8 cellular contexts compared by ENCODE assay signal in the genomic region with DNA sequence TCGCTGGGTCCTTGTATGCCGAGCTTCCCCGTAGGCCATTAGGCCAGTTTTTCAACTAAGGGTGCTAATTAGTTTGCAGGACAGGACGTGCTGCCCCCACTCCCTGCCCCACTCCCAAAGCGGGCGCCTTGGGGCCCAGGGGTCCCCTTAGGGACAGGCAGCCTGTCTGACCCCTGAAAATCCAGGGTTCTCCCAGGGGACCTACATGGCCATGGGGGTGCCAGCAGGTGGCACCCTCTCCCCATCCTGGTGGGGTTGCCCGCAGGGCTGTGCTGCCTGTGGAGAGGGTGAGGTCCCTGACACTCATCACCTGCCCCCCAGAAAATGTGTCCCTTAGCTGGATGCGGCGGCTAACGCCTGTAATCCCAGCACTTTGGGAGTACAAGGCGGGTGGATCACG. TPM values are rescaled to one million over a fixed set of nuclear protein-coding genes. Genes with fewer than 3 reads are reported as not detected.
DNase-seq lines count a peak whose midpoint lies in the region; ATAC-seq and TF ChIP-seq lines count a peak whose summit lies in the region.

No MANE protein-coding gene starts in this region.

- TF ChIP-seq CTCF in OCI-LY7 (conservative IDR thresholded peaks at IDR 0.05; ENCODE audit: low read length) = peak; percentile 67
- TF ChIP-seq CTCF in adrenal gland (IDR thresholded peaks at IDR 0.05) = peak; percentile 35 to 75 (median 67)

- H3K9me2 ChIP-seq in OCI-LY7 (ENCODE audit: insufficient read depth, low read length) = no peaks in the 10 kb centered on the region

- no peak overlapping the region for H3K4me2 ChIP-seq in OCI-LY7 (ENCODE audit: low read length)

- WGBS in adrenal gland, 4 donors = 53 to 69% (median 57%) methylated on average over 7 to 12 of the region's 12 CpGs

- intact Hi-C loops in OCI-LY7 (cut with micrococcal nuclease; ENCODE audit: unreplicated experiment) = loop anchor here (1.0 kb wide), 1 partner anchor 88 kb away; the partner anchor contains the start of gene SNAPC4
- intact Hi-C loops in adrenal gland (cut with DNase I) = loop anchor here in 1 of 2 donors (2.0 kb wide), 1 partner anchor 88 kb away; the partner anchor contains the start of gene SNAPC4

- no peak overlapping the region for H2AFZ ChIP-seq in OCI-LY7 (ENCODE audit: low read length)

- H4K20me1 ChIP-seq in OCI-LY7 (ENCODE audit: insufficient read depth, low read length) = no peaks in the 10 kb centered on the region

- H3K4me3 ChIP-seq in OCI-LY7 (ENCODE audit: low read depth, low read length, poor library complexity, severe bottlenecking) (no peak overlapping the region), adrenal gland (no peak overlapping the region)

- no TSS peak for BruUV-seq in OCI-LY7 (replicated peaks; lab: Mats Ljungman, UMichigan)

- POLR2A ChIA-PET in OCI-LY7 (lab: Charles Lee) = no interaction called here

- H3K9me3 ChIP-seq in OCI-LY7 (ENCODE audit: low read length) = peaks cover 23% of the 10 kb centered on the region
- no peaks in the 10 kb centered on the region for H3K9me3 ChIP-seq in adrenal gland (replicated peaks in 1 of 3)

- no peak for TF ChIP-seq POLR2A in adrenal gland (IDR thresholded peaks at IDR 0.05)

- DNase-seq in NCI-H82 (lab: John Stamatoyannopoulos, UW) (peak; percentile 57), NCI-H82 treated with DMSO at 0.1 percent for 48 hours (lab: John Stamatoyannopoulos, UW; ENCODE audit: unreplicated experiment) (no peak), OCI-LY7 (ENCODE audit: low spot score) (peak; percentile 45), adrenal gland (peak in 6 of 7 donors; percentile 44 to 71 (median 56)), hypothalamus (lab: John Stamatoyannopoulos, UW) (peak in 26 of 51 donors; percentile 2 to 65 (median 32))
- peak in 2 of 3 experiments; percentile 22 to 35 for DNase-seq in stimulated activated CD4-positive, alpha-beta T cell treated with anti-CD3 and anti-CD28 coated beads, TNF-alpha, amount 100 ng/mL, for 4 hours (ENCODE audit: low read depth in 3 of 3)

- H3K27ac ChIP-seq in OCI-LY7 (ENCODE audit: low read depth, low read length, poor library complexity, severe bottlenecking) = no peak overlapping the region
- no peak overlapping the region for H3K27ac ChIP-seq in adrenal gland

- H3K4me1 ChIP-seq in OCI-LY7 (ENCODE audit: insufficient read depth, low read length, poor library complexity, severe bottlenecking) (no peaks in the 10 kb centered on the region), adrenal gland (replicated peaks in 1 of 2) (peaks cover 7% of the 10 kb centered on the region in 2 donors)

- no peaks in the 10 kb centered on the region for H3K27me3 ChIP-seq in adrenal gland

- H3K79me2 ChIP-seq in OCI-LY7 (ENCODE audit: insufficient read depth, low read depth, low read length) = no peaks in the 10 kb centered on the region

- ATAC-seq in HG03342 (IDR thresholded peaks at IDR 0.05; ENCODE audit: unreplicated experiment) (no peak), GM19328 (IDR thresholded peaks at IDR 0.05; ENCODE audit: unreplicated experiment) (no peak)

- H3K36me3 ChIP-seq in OCI-LY7 (ENCODE audit: insufficient read depth, low read length) = no peaks in the 10 kb centered on the region
- no peaks in the 10 kb centered on the region for H3K36me3 ChIP-seq in adrenal gland (replicated peaks in 1 of 2)

- CTCF ChIA-PET in OCI-LY7 (lab: Charles Lee; ENCODE audit: unreplicated experiment) = no interaction called here

RNA-seq across cellular contexts. Expression of gene CCDC187, which starts 8.5 kb away (rescaled TPM):
- total RNA-seq in OCI-LY7 (2014; rRNA removed; shearing (Covaris generic)) = not detected in 2 replicates
- total RNA-seq in OCI-LY7 (2022) (not detected in 2 replicates), adrenal gland (under 1 TPM in 7 of 8 donors, not detected in 1; 0.04 to 0.19 (median 0.09) TPM)
- polyA plus RNA-seq in adrenal gland = under 1 TPM; under 0.01 to 0.08 (median 0.04) TPM

RNA-seq across cellular contexts. Expression of gene GPSM1, which starts 14.9 kb away (rescaled TPM):
- total RNA-seq in OCI-LY7 (2014; rRNA removed; shearing (Covaris generic)) = not detected in 2 replicates
- total RNA-seq in OCI-LY7 (2022) (not detected in 2 replicates), adrenal gland (10 to 100 TPM in 7 of 8 donors, 1 to 10 TPM in 1; 9.9 to 50.4 (median 17.2) TPM)
- 10 to 100 TPM in 2 of 3 donors, 1 to 10 TPM in 1; 2.9 to 48.9 (median 31.5) TPM for polyA plus RNA-seq in adrenal gland

RNA-seq across cellular contexts. Expression of gene DNLZ, which starts 51.1 kb away (rescaled TPM):
- total RNA-seq in OCI-LY7 (2014; rRNA removed; shearing (Covaris generic)) = 21.2 and 21.8 TPM in 2 replicates
- total RNA-seq in OCI-LY7 (2022) (13.1 and 16.8 TPM in 2 replicates), adrenal gland (10 to 100 TPM; 12.1 to 28.9 (median 18.3) TPM)
- 10 to 100 TPM in 2 of 3 donors, 1 to 10 TPM in 1; 3.1 to 20.5 (median 14.7) TPM for polyA plus RNA-seq in adrenal gland

Comparison
In these comparisons a context has a peak if more than half of its experiments do, and no peak if none do; other contexts are left out.
1. RNA of gene GPSM1, which starts 14.9 kb away (total RNA-seq): 9.9 to 50.4 TPM in adrenal gland; not detected in OCI-LY7; every median in the first group is over 4 times any median in the second.